8 cellular contexts compared by ENCODE assay signal in genomic region chr2:24435391-24436316, GRCh38. TPM values are rescaled to one million over a fixed set of nuclear protein-coding genes. Genes with fewer than 3 reads are reported as not detected.
A peak's percentile ranks its signal among the peaks of the same experiment; 100 is the strongest.
DNase-seq lines count a peak whose midpoint lies in the region; ATAC-seq, FAIRE-seq and TF ChIP-seq lines count a peak whose summit lies in the region.

No MANE protein-coding gene starts in this region.

- no peak for FAIRE-seq in HTR-8/SVneo (lab: Jason Lieb, UNC)

- peak overlapping the region; percentile 68 for H3K27ac ChIP-seq in lower lobe of right lung
- peak overlapping the region; percentile 61 for H3K27ac ChIP-seq in suprapubic skin
- H3K27ac ChIP-seq in effector memory CD4-positive, alpha-beta T cell (ENCODE audit: insufficient read depth, low read length, poor library complexity, severe bottlenecking) = no peak overlapping the region
- H3K27ac ChIP-seq in WERI-Rb-1 = no peak overlapping the region

- ATAC-seq in lower lobe of right lung (peak; percentile 73 to 74), GM18909 (IDR thresholded peaks at IDR 0.05; ENCODE audit: poor library complexity, unreplicated experiment) (no peak)

- H3K9me3 ChIP-seq in lower lobe of right lung = no peaks in the 10 kb centered on the region
- no peaks in the 10 kb centered on the region for H3K9me3 ChIP-seq in suprapubic skin
- no peaks in the 10 kb centered on the region for H3K9me3 ChIP-seq in effector memory CD4-positive, alpha-beta T cell (ENCODE audit: control insufficient read depth, low read length)
- H3K9me3 ChIP-seq in WERI-Rb-1 (ENCODE audit: severe bottlenecking) = no peaks in the 10 kb centered on the region

- DNase-seq in NCI-H128 (lab: John Stamatoyannopoulos, UW; ENCODE audit: unreplicated experiment) (peak; percentile 33), choroid plexus epithelial cell (ENCODE audit: low read depth) (peak; percentile 86), lower lobe of right lung (peak; percentile 54), suprapubic skin (ENCODE audit: low spot score in 2 of 2) (peak in 1 of 2 donors; percentile 74), HTR-8/SVneo (ENCODE audit: insufficient read length, low spot score) (no peak), WERI-Rb-1 (no peak)
- no peak for DNase-seq in effector memory CD4-positive, alpha-beta T cell

- 42% methylated on average over 13 of the region's 13 CpGs for WGBS in suprapubic skin

- H3K36me3 ChIP-seq in lower lobe of right lung (no peaks in the 10 kb centered on the region), suprapubic skin (no peaks in the 10 kb centered on the region), WERI-Rb-1 (no peaks in the 10 kb centered on the region)
- H3K36me3 ChIP-seq in effector memory CD4-positive, alpha-beta T cell (ENCODE audit: control insufficient read depth, insufficient read depth, low read length) = no peaks in the 10 kb centered on the region

- no peak for TF ChIP-seq EP300 in suprapubic skin (IDR thresholded peaks at IDR 0.05)

- H3K4me3 ChIP-seq in choroid plexus epithelial cell (ENCODE audit: low read depth, low read length) (no peak overlapping the region), lower lobe of right lung (no peak overlapping the region), suprapubic skin (peak overlapping the region; percentile 8), WERI-Rb-1 (ENCODE audit: low read depth, low read length) (no peak overlapping the region)
- H3K4me3 ChIP-seq in effector memory CD4-positive, alpha-beta T cell (ENCODE audit: insufficient read depth, low read depth, low read length, poor library complexity, severe bottlenecking) = no peak overlapping the region

- peaks cover 26% of the 10 kb centered on the region for H3K4me1 ChIP-seq in lower lobe of right lung
- H3K4me1 ChIP-seq in suprapubic skin = peaks cover 26% of the 10 kb centered on the region
- H3K4me1 ChIP-seq in effector memory CD4-positive, alpha-beta T cell (ENCODE audit: control insufficient read depth, insufficient read depth, low read length, poor library complexity, severe bottlenecking) = no peaks in the 10 kb centered on the region

- TF ChIP-seq POLR2A in suprapubic skin (IDR thresholded peaks at IDR 0.05) = no peak

- H3K27me3 ChIP-seq in lower lobe of right lung (ENCODE audit: low read depth) = no peaks in the 10 kb centered on the region
- no peaks in the 10 kb centered on the region for H3K27me3 ChIP-seq in suprapubic skin
- no peaks in the 10 kb centered on the region for H3K27me3 ChIP-seq in effector memory CD4-positive, alpha-beta T cell (replicated peaks; ENCODE audit: control insufficient read depth, insufficient read depth, low read length, poor library complexity, severe bottlenecking)
- H3K27me3 ChIP-seq in WERI-Rb-1 (ENCODE audit: insufficient read depth, low read depth, severe bottlenecking) = no peaks in the 10 kb centered on the region

- TF ChIP-seq CTCF in choroid plexus epithelial cell (conservative IDR thresholded peaks at IDR 0.05; ENCODE audit: low read depth, low read length) (no peak), lower lobe of right lung (IDR thresholded peaks at IDR 0.05) (no peak), suprapubic skin (IDR thresholded peaks at IDR 0.05) (no peak), WERI-Rb-1 (IDR thresholded peaks at IDR 0.05; ENCODE audit: low read depth, low read length) (no peak)

- intact Hi-C loops in lower lobe of right lung (cut with DNase I) = no loop called here

RNA-seq across cellular contexts. Expression of gene NCOA1, which starts 55.4 kb away (rescaled TPM):
- total RNA-seq in lower lobe of right lung = 48.3 TPM
- 10 to 100 TPM; 40.5 to 66.1 (median 47.2) TPM for total RNA-seq in suprapubic skin

Comparison
In these comparisons a context has a peak if more than half of its experiments do, and no peak if none do; other contexts are left out.
1. DNase-seq: peak in NCI-H128 (single experiment), choroid plexus epithelial cell (single experiment) and lower lobe of right lung (single experiment); none in HTR-8/SVneo (single experiment), effector memory CD4-positive, alpha-beta T cell (0 of 3) and WERI-Rb-1 (single experiment).
2. H3K27ac ChIP-seq: peak in lower lobe of right lung (single experiment) and suprapubic skin (single experiment); none in effector memory CD4-positive, alpha-beta T cell (single experiment) and WERI-Rb-1 (single experiment).